In genomic region chr15:48440084-48440483, GRCh38 we compare ENCODE assay signal across 14 cellular contexts.
DNase-seq lines count a peak whose midpoint lies in the region; ATAC-seq and TF ChIP-seq lines count a peak whose summit lies in the region.
"Had no signal": no experiment of that assay in that cellular context is flagged by ENCODE, and none has a peak within 500 bp of the region (broad histone marks: within the 10 kb centered on the region; RNA-seq: fewer than 3 reads in every experiment).

No MANE protein-coding gene starts in this region.

- intact Hi-C loops in sciatic nerve (cut with DNase I) = no loop called here

- no peaks in the 10 kb centered on the region for H3K36me3 ChIP-seq in iPS DF 6.9 (ENCODE audit: control insufficient read depth, insufficient read depth, low read length)
- no peaks in the 10 kb centered on the region for H3K36me3 ChIP-seq in MM.1S (replicated peaks; ENCODE audit: insufficient read depth, low read length)

- POLR2A ChIA-PET in RWPE1 (lab: Yijun Ruan, JAX; ENCODE audit: low non-redundant PET) = no interaction called here

- peaks cover 2% of the 10 kb centered on the region; the same call in 1 of the 2 replicates for H3K4me1 ChIP-seq in iPS DF 6.9 (ENCODE audit: control insufficient read depth, insufficient read depth, low read length)
- no peaks in the 10 kb centered on the region for H3K4me1 ChIP-seq in foreskin keratinocyte
- no peaks in the 10 kb centered on the region for H3K4me1 ChIP-seq in MM.1S (ENCODE audit: low read length)
- H3K4me1 ChIP-seq: body of pancreas, Caco-2 had no signal

- no peak overlapping the region for H3K4me3 ChIP-seq in iPS DF 6.9 (ENCODE audit: low read length)
- no peak overlapping the region for H3K4me3 ChIP-seq in MM.1S (ENCODE audit: low read length)
- H3K4me3 ChIP-seq: body of pancreas had no signal

- WGBS in iPS DF 6.9 (ENCODE audit: insufficient coverage, insufficient read length) = no CpG with 5 or more reads among the region's 3 CpGs

- ATAC-seq in sciatic nerve = peak; percentile 97
- ATAC-seq in foreskin keratinocyte = no peak
- no peak for ATAC-seq in HG02642 (IDR thresholded peaks at IDR 0.05; ENCODE audit: poor library complexity, unreplicated experiment)
- ATAC-seq: body of pancreas had no signal

- CTCF ChIA-PET in RWPE1 (lab: Yijun Ruan, JAX) = interaction anchor here (0.6 kb wide), 1 partner anchor 1563 kb away, joined by 3 read pairs; no protein-coding TSS in a partner anchor

- no peak overlapping the region for H3K4me2 ChIP-seq in MM.1S (ENCODE audit: low read depth, low read length)

- H3K27me3 ChIP-seq in iPS DF 6.9 (ENCODE audit: control insufficient read depth, insufficient read depth, low read length) = no peaks in the 10 kb centered on the region
- H3K27me3 ChIP-seq in foreskin keratinocyte = no peaks in the 10 kb centered on the region
- H3K27me3 ChIP-seq in MM.1S (replicated peaks; ENCODE audit: insufficient read depth, low read length) = no peaks in the 10 kb centered on the region
- H3K27me3 ChIP-seq: body of pancreas had no signal

- no peaks in the 10 kb centered on the region for H3F3A ChIP-seq in MM.1S (ENCODE audit: insufficient read depth, low read length)

- no peaks in the 10 kb centered on the region for H3K9me3 ChIP-seq in iPS DF 6.9 (ENCODE audit: control insufficient read depth, insufficient read depth, low read length)
- H3K9me3 ChIP-seq in MM.1S (replicated peaks; ENCODE audit: insufficient read depth, low read length) = no peaks in the 10 kb centered on the region
- H3K9me3 ChIP-seq: body of pancreas, Caco-2 had no signal

- H2AFZ ChIP-seq in MM.1S (ENCODE audit: low read length) = no peak overlapping the region

- TF ChIP-seq CTCF in foreskin keratinocyte (conservative IDR thresholded peaks at IDR 0.05) (no peak), RWPE1 (conservative IDR thresholded peaks at IDR 0.05; ENCODE audit: low read depth) (no peak), MM.1S (IDR thresholded peaks at IDR 0.05; ENCODE audit: low read length) (no peak)

- H3K27ac ChIP-seq in iPS DF 6.9 (ENCODE audit: low read length) = no peak overlapping the region
- no peak overlapping the region for H3K27ac ChIP-seq in foreskin keratinocyte
- H3K27ac ChIP-seq in RWPE1 = no peak overlapping the region
- H3K27ac ChIP-seq in MM.1S (ENCODE audit: low read length) = no peak overlapping the region
- H3K27ac ChIP-seq: body of pancreas had no signal

- no peaks in the 10 kb centered on the region for H3K79me2 ChIP-seq in MM.1S (ENCODE audit: low read length)

- DNase-seq in GM04503 (ENCODE audit: low read depth) (peak; percentile 94), astrocyte of the hippocampus (ENCODE audit: low read depth, low spot score) (peak; percentile 57), iPS DF 6.9 (ENCODE audit: low read depth, low spot score) (peak; percentile 22), sciatic nerve (ENCODE audit: low spot score) (no peak), foreskin keratinocyte (no peak), RWPE1 (ENCODE audit: low spot score) (no peak), MM.1S (no peak)
- DNase-seq: Caco-2; Kasumi-1; naive B cell; NCI-H69; stimulated activated CD4-positive, alpha-beta T cell treated with anti-CD3 and anti-CD28 coated beads, Interleukin-1b, Interleukin-23, amount 100 ng/mL, for 48 hours had no signal

- no peak overlapping the region for H3K9ac ChIP-seq in MM.1S (ENCODE audit: low read length)

- no peaks in the 10 kb centered on the region for H3K9me2 ChIP-seq in MM.1S (replicated peaks; ENCODE audit: insufficient read depth, low read length)

- no peaks in the 10 kb centered on the region for H4K20me1 ChIP-seq in MM.1S (ENCODE audit: insufficient read depth, low read length)

Comparison
In these comparisons a context has a peak if more than half of its experiments do, and no peak if none do; other contexts are left out.
1. DNase-seq: peak in GM04503 (single experiment), astrocyte of the hippocampus (single experiment) and iPS DF 6.9 (single experiment); none in sciatic nerve (single experiment), foreskin keratinocyte (0 of 2), RWPE1 (single experiment) and MM.1S (single experiment).